ENCODE assay signal across 8 cellular contexts in the genomic region with DNA sequence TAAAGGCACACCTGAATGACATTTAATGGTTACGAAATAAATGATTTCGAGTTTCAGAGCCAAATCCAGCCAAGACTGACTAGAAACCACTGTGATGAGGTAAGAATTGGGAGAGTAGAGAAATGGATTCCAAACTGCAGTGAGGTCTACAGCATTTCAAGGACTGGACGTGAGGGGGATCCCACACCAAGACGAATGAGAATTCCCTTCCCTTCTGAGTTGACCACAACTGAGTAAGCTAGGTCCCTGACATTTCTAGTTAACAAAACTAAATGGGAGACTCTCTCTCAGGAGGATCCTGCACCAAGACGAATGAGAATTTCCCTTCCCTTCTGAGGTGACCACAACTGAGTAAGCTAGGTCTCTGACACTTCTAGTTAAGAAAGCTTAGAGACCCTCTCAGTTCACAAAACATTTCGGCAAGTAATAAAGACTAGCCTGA. TPM values are rescaled to one million over a fixed set of nuclear protein-coding genes. Genes with fewer than 3 reads are reported as not detected.
DNase-seq lines count a peak whose midpoint lies in the region; ATAC-seq and TF ChIP-seq lines count a peak whose summit lies in the region.

No MANE protein-coding gene starts in this region.

- H3K27me3 ChIP-seq in GM06990 (replicated peaks; ENCODE audit: control insufficient read depth, insufficient read depth, low read length) (no peaks in the 10 kb centered on the region), MG63 (no peaks in the 10 kb centered on the region), mucosa of rectum (ENCODE audit: control insufficient read depth in 2 of 2, insufficient read depth in 2 of 2, low read length in 2 of 2) (no peaks in the 10 kb centered on the region)

- H3K4me3 ChIP-seq in GM06990 (replicated peaks; ENCODE audit: low read depth, low read length), result peak overlapping the region; percentile 89
- H3K4me3 ChIP-seq in MG63, result peak overlapping the region; percentile 69
- peak overlapping the region; percentile 92 to 93 for H3K4me3 ChIP-seq in mucosa of rectum (ENCODE audit: low read length in 2 of 2)

- H3K36me3 ChIP-seq in GM06990 (ENCODE audit: control insufficient read depth, insufficient read depth, low read length) (peaks cover 3% of the 10 kb centered on the region; the same call in 1 of the 2 replicates), MG63 (peaks cover 48% of the 10 kb centered on the region), mucosa of rectum (ENCODE audit: control insufficient read depth in 2 of 2, insufficient read depth in 2 of 2, low read length in 2 of 2) (peaks cover 4 to 5% of the 10 kb centered on the region in 2 donors)

- TF ChIP-seq CTCF in GM06990 (IDR thresholded peaks at IDR 0.05; ENCODE audit: insufficient read depth, low read length, poor library complexity, severe bottlenecking), result no peak

- H3K27ac Mint-ChIP-seq in central memory CD8-positive, alpha-beta T cell (ENCODE audit: low read depth), result peak overlapping the region; percentile 96

- peaks cover 18 to 22% of the 10 kb centered on the region in 2 donors for H3K4me1 ChIP-seq in mucosa of rectum (ENCODE audit: control insufficient read depth in 2 of 2, insufficient read depth in 2 of 2, low read length in 2 of 2)

- peaks cover 34% of the 10 kb centered on the region for H3K36me3 Mint-ChIP-seq in central memory CD8-positive, alpha-beta T cell (ENCODE audit: insufficient read depth)

- no peaks in the 10 kb centered on the region for H3K9me3 Mint-ChIP-seq in central memory CD8-positive, alpha-beta T cell

- H3K27me3 Mint-ChIP-seq in central memory CD8-positive, alpha-beta T cell, result no peaks in the 10 kb centered on the region

- H3K4me1 Mint-ChIP-seq in central memory CD8-positive, alpha-beta T cell, result peaks cover 43% of the 10 kb centered on the region

- H3K27ac ChIP-seq in mucosa of rectum (ENCODE audit: low read depth in 2 of 2, low read length in 2 of 2), result peak overlapping the region; percentile 98

- no peak for ATAC-seq in central memory CD8-positive, alpha-beta T cell (replicated peaks; ENCODE audit: extremely low read depth, poor library complexity, severe bottlenecking)
- ATAC-seq in HG02588 (IDR thresholded peaks at IDR 0.05; ENCODE audit: unreplicated experiment), result no peak

- H3K9me3 ChIP-seq in MG63 (peaks cover 8% of the 10 kb centered on the region), mucosa of rectum (ENCODE audit: control insufficient read depth in 2 of 2, low read length in 2 of 2) (no peaks in the 10 kb centered on the region)

- DNase-seq in GM06990 (ENCODE audit: extremely low read depth, insufficient read length) (no peak), MG63 (no peak), globus pallidus (ENCODE audit: low spot score) (no peak), ecto neural progenitor cell (ENCODE audit: low spot score) (no peak)
- DNase-seq in central memory CD8-positive, alpha-beta T cell (ENCODE audit: low spot score in 2 of 2), result no peak
- no peak for DNase-seq in central memory CD4-positive, alpha-beta T cell

- peak overlapping the region; percentile 94 to 96 for H3K9ac ChIP-seq in mucosa of rectum (ENCODE audit: low read depth in 1 of 2, low read length in 2 of 2)

- peak overlapping the region; percentile 97 for H3K4me3 Mint-ChIP-seq in central memory CD8-positive, alpha-beta T cell

RNA-seq across cellular contexts. Expression of a gene that starts 1.6 kb away (rescaled TPM):
- total RNA-seq in MG63 (2014; rRNA removed; shearing (Covaris generic); ENCODE audit: low replicate concordance), result not detected in 2 replicates

RNA-seq across cellular contexts. Expression of a gene that starts 1.8 kb away (rescaled TPM):
- total RNA-seq in MG63 (2014; rRNA removed; shearing (Covaris generic); ENCODE audit: low replicate concordance), result 119 and 120 TPM in 2 replicates

RNA-seq across cellular contexts. Expression of a gene that starts 25.5 kb away (rescaled TPM):
- 55.3 and 61.7 TPM in 2 replicates for total RNA-seq in MG63 (2014; rRNA removed; shearing (Covaris generic); ENCODE audit: low replicate concordance)
